In the genomic region with DNA sequence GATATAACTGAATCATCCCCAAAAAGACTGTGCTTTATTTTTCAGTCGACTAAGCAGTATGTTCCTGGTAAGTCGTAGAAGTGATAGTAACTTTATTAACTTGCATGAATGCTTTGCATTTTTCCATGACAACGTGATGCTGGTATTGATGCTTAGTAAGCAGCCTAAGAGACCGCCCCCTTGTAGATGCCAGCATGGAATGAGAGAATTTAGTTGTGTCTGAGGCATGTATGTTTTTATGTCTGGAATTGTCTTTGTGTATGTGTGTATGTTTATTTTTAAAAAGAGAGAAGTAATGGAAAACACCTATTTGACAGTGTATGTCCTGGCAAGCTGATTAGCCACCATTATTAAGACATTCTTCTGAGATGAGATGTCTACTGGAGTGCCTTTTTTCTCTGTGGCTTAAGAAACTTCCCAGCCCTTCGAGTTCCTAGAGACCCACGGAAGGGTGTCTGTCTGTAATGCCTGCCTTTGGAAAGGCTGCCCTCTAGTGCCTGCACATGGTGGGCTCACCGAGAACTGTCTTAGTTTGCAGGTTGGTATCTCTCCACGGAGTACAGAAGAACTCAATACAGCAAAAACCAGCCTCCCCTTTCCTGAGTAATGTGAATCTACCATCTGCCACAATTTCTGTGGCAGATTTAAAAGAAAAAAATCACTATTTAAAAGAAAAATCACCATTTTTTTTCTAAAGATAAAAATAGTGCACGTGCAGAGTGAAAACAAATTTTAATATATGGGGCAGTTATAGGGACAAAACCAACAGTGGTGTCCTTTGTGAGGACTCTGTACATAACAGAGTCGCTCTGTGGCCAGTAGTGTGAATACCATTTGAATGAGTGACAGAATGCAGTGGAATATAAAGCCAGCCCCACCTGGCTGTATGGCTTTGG, we compare ENCODE assay signal across 9 cellular contexts.
A peak's percentile ranks its signal among the peaks of the same experiment; 100 is the strongest.
DNase-seq lines count a peak whose midpoint lies in the region; ATAC-seq and TF ChIP-seq lines count a peak whose summit lies in the region.
"Had no signal": no experiment of that assay in that cellular context is flagged by ENCODE, and none has a peak within 500 bp of the region (broad histone marks: within the 10 kb centered on the region; RNA-seq: fewer than 3 reads in every experiment).

No MANE protein-coding gene starts in this region.

- no peaks in the 10 kb centered on the region for H3K27me3 Mint-ChIP-seq in WTC11 (ENCODE audit: low read depth)
- H3K27me3 Mint-ChIP-seq: IgD-negative memory B cell had no signal

- intact Hi-C loops in left colon (cut with DNase I, micrococcal nuclease), result loop anchor here in 1 of 2 donors (10.0 kb wide), 1 partner anchor 357 kb away; a partner anchor contains a TSS

- H3K4me3 Mint-ChIP-seq in WTC11, result no peak overlapping the region

- peaks cover 18% of the 10 kb centered on the region for H3K4me1 Mint-ChIP-seq in WTC11

- POLR2A ChIA-PET in WTC11 (lab: Charles Lee), result no interaction called here

- H3K27ac Mint-ChIP-seq in WTC11, result no peak overlapping the region
- H3K27ac Mint-ChIP-seq: IgD-negative memory B cell had no signal

- peak; percentile 98 for ATAC-seq in GM18909 (IDR thresholded peaks at IDR 0.05; ENCODE audit: poor library complexity, unreplicated experiment)
- peak; percentile 94 for ATAC-seq in HG03159 (IDR thresholded peaks at IDR 0.05; ENCODE audit: unreplicated experiment)
- ATAC-seq in WTC11, result peak; percentile 94
- ATAC-seq in left colon, result peak; percentile 79

- H3K9me3 Mint-ChIP-seq in WTC11, result no peaks in the 10 kb centered on the region
- H3K9me3 Mint-ChIP-seq: IgD-negative memory B cell had no signal

- CTCF ChIA-PET in WTC11 (lab: Charles Lee), result interaction anchor here (1.2 to 3.2 kb wide), 2 partner anchors 167 to 353 kb away, joined by 3 to 14 read pairs; a partner anchor contains a TSS

- DNase-seq in Ammon's horn (ENCODE audit: low spot score), result peak; percentile 91
- peak; percentile 75 for DNase-seq in NCI-H2227 (lab: John Stamatoyannopoulos, UW; ENCODE audit: unreplicated experiment)
- peak; percentile 72 for DNase-seq in WTC11 (ENCODE audit: low spot score)
- DNase-seq in caudate nucleus (lab: John Stamatoyannopoulos, UW), result peak in 55 of 61 donors; percentile 2 to 80 (median 41)
- DNase-seq in left colon, result peak; percentile 56 to 80
- DNase-seq in stimulated activated CD4-positive, alpha-beta T cell treated with anti-CD3 and anti-CD28 coated beads, Interleukin-4, amount 100 ng/mL, for 1 hour, result peak; percentile 55

- peak; percentile 52 for TF ChIP-seq CTCF in WTC11 (IDR thresholded peaks at IDR 0.05)

- no peaks in the 10 kb centered on the region for H3K36me3 Mint-ChIP-seq in WTC11
- H3K36me3 Mint-ChIP-seq: IgD-negative memory B cell had no signal

- H3K27ac ChIP-seq in caudate nucleus (ENCODE audit: low read depth, low read length), result no peak overlapping the region

TF ChIP-seq in WTC11, 78 proteins besides CTCF, POLR2A, EP300 and RAD21:
- TF ChIP-seq ATF1 (CRISPR knock-in tag; IDR thresholded peaks at IDR 0.05) (no peak), JAZF1 (CRISPR knock-in tag; IDR thresholded peaks at IDR 0.05) (no peak), GTF2I (CRISPR knock-in tag; conservative IDR thresholded peaks at IDR 0.05) (no peak)

Comparison
In these comparisons a context has a peak if more than half of its experiments do, and no peak if none do; other contexts are left out.
1. DNase-seq: peak in every context shown above with its lines; median percentile 91 in Ammon's horn; 75 in NCI-H2227; 72 in WTC11; 68 in left colon; 55 in stimulated activated CD4-positive, alpha-beta T cell treated with anti-CD3 and anti-CD28 coated beads, Interleukin-4, amount 100 ng/mL, for 1 hour; 41 in caudate nucleus.